15 cellular contexts compared by ENCODE assay signal in genomic region chr6:142048593-142048980, GRCh38.
DNase-seq lines count a peak whose midpoint lies in the region; TF ChIP-seq lines count a peak whose summit lies in the region.
"Had no signal": no experiment of that assay in that cellular context is flagged by ENCODE, and none has a peak within 500 bp of the region (broad histone marks: within the 10 kb centered on the region; RNA-seq: fewer than 3 reads in every experiment).

No MANE protein-coding gene starts in this region.

- H3K4me1 ChIP-seq in SK-N-SH (ENCODE audit: control insufficient read depth in 1 of 2, insufficient read depth in 2 of 2, low read depth in 1 of 2, low read length in 1 of 2) = no peaks in the 10 kb centered on the region; a peak in 1 of 4 replicates
- H3K4me1 ChIP-seq in osteoblast (ENCODE audit: insufficient read depth, low read length) = peaks cover 3% of the 10 kb centered on the region
- no peaks in the 10 kb centered on the region for H3K4me1 ChIP-seq in Peyer's patch
- H3K4me1 ChIP-seq: Caco-2 had no signal

- H3K9me3 ChIP-seq in SK-N-SH (peaks cover 26% of the 10 kb centered on the region), osteoblast (ENCODE audit: low read depth, low read length) (peaks cover 2% of the 10 kb centered on the region), Peyer's patch (no peaks in the 10 kb centered on the region)

- H3K79me2 ChIP-seq in SK-N-SH (ENCODE audit: insufficient read depth) = peaks cover 7% of the 10 kb centered on the region; the same call in 1 of the 2 replicates
- H3K79me2 ChIP-seq in osteoblast (ENCODE audit: insufficient read depth, low read length) = no peaks in the 10 kb centered on the region

- no peak for TF ChIP-seq EP300 in SK-N-SH (IDR thresholded peaks at IDR 0.05; ENCODE audit: borderline replicate concordance in 1 of 2, low read depth in 1 of 2, low read length in 1 of 2)

- peak overlapping the region; percentile 56; the same call in 1 of the 2 replicates for H3K9ac ChIP-seq in SK-N-SH

- no peaks in the 10 kb centered on the region for H4K20me1 ChIP-seq in SK-N-SH (ENCODE audit: insufficient read depth)
- H4K20me1 ChIP-seq in osteoblast (ENCODE audit: insufficient read depth, low read length) = no peaks in the 10 kb centered on the region

- no peak for TF ChIP-seq POLR2A in Peyer's patch (IDR thresholded peaks at IDR 0.05)

- peak overlapping the region; percentile 40 to 64 for H3K4me3 ChIP-seq in SK-N-SH (ENCODE audit: low read depth in 2 of 2, low read length in 1 of 2)
- H3K4me3 ChIP-seq in osteoblast (ENCODE audit: insufficient read depth, low read length) = no peak overlapping the region
- no peak overlapping the region for H3K4me3 ChIP-seq in Peyer's patch
- H3K4me3 ChIP-seq: GM12878 had no signal

- POLR2A ChIA-PET in SK-N-SH (lab: Yijun Ruan, JAX) = no interaction called here

- H3F3A ChIP-seq in SK-N-SH (replicated peaks; ENCODE audit: insufficient read depth) = peaks cover 12% of the 10 kb centered on the region

- H3K36me3 ChIP-seq in SK-N-SH (replicated peaks in 1 of 2; ENCODE audit: control insufficient read depth in 1 of 2, insufficient read depth in 2 of 2, low read length in 1 of 2) (peaks cover 0 to 4% of the 10 kb centered on the region in 2 experiments), osteoblast (ENCODE audit: insufficient read depth, low read length) (no peaks in the 10 kb centered on the region), Peyer's patch (no peaks in the 10 kb centered on the region)

- WGBS in SK-N-SH (ENCODE audit: low lambda C conversion rate) = 64% methylated on average over 1 of the region's 1 CpG

- TF ChIP-seq CTCF in SK-N-SH (IDR thresholded peaks at IDR 0.05) (no peak), osteoblast (IDR thresholded peaks at IDR 0.05; ENCODE audit: extremely low read depth, low read depth, low read length) (no peak), Peyer's patch (IDR thresholded peaks at IDR 0.05) (no peak)

- H3K27ac ChIP-seq in SK-N-SH (ENCODE audit: low read depth in 2 of 2, low read length in 1 of 2) (peak overlapping the region in 1 of 2 experiments; percentile 70; a peak in 3 of 4 replicates), osteoblast (ENCODE audit: low read depth, low read length) (no peak overlapping the region), Peyer's patch (no peak overlapping the region)

- H2AFZ ChIP-seq in SK-N-SH (ENCODE audit: low read depth) (peak overlapping the region; percentile 100), osteoblast (ENCODE audit: low read length) (peak overlapping the region; percentile 81)

- CTCF ChIA-PET in SK-N-SH (lab: Yijun Ruan, JAX) = no interaction called here

- no peak for TF ChIP-seq RAD21 in SK-N-SH (IDR thresholded peaks at IDR 0.05; ENCODE audit: low read length)

- peak; percentile 58 for DNase-seq in M059J (ENCODE audit: low read depth)
- DNase-seq in SK-N-SH = no peak
- DNase-seq in osteoblast (ENCODE audit: insufficient read length, low spot score, missing footprints) = no peak
- no peak for DNase-seq in NCI-H748 treated with DMSO at 0.1 percent for 48 hours (lab: John Stamatoyannopoulos, UW)
- DNase-seq in HuH-7 (ENCODE audit: low spot score) = no peak
- no peak for DNase-seq in Peyer's patch
- DNase-seq: C1 segment of cervical spinal cord; Caco-2; CD4-positive, alpha-beta memory T cell; DMS153; DND-41; GDM1; H7; HCEC 1CT had no signal

- H3K4me2 ChIP-seq in SK-N-SH = peak overlapping the region; percentile 72
- peak overlapping the region; percentile 52 for H3K4me2 ChIP-seq in osteoblast (ENCODE audit: insufficient read depth, low read length)

- H3K9me2 ChIP-seq in SK-N-SH = no peaks in the 10 kb centered on the region

- H3K27me3 ChIP-seq in SK-N-SH (ENCODE audit: insufficient read depth) = no peaks in the 10 kb centered on the region
- no peaks in the 10 kb centered on the region for H3K27me3 ChIP-seq in osteoblast (ENCODE audit: insufficient read depth, low read length)
- no peaks in the 10 kb centered on the region for H3K27me3 ChIP-seq in Peyer's patch

TF ChIP-seq in SK-N-SH, 30 proteins besides CTCF, POLR2A, EP300 and RAD21:
- no peak for TF ChIP-seq POLR2AphosphoS5 (IDR thresholded peaks at IDR 0.05; ENCODE audit: low read depth, low read length)
- TF ChIP-seq YY1 (IDR thresholded peaks at IDR 0.05; ENCODE audit: low read depth) = 0 out of 2 replicates have a peak, but pooled peaks have one; percentile 6
- no peak for TF ChIP-seq GATA2 (CRISPR knock-in tag; IDR thresholded peaks at IDR 0.05)
TF ChIP-seq in SK-N-SH: peak in this region for 1.

Comparison
In these comparisons a context has a peak if more than half of its experiments do, and no peak if none do; other contexts are left out.
1. H3K4me3 ChIP-seq: peak in SK-N-SH (2 of 2); none in osteoblast (single experiment) and Peyer's patch (0 of 4).